In the genomic region with DNA sequence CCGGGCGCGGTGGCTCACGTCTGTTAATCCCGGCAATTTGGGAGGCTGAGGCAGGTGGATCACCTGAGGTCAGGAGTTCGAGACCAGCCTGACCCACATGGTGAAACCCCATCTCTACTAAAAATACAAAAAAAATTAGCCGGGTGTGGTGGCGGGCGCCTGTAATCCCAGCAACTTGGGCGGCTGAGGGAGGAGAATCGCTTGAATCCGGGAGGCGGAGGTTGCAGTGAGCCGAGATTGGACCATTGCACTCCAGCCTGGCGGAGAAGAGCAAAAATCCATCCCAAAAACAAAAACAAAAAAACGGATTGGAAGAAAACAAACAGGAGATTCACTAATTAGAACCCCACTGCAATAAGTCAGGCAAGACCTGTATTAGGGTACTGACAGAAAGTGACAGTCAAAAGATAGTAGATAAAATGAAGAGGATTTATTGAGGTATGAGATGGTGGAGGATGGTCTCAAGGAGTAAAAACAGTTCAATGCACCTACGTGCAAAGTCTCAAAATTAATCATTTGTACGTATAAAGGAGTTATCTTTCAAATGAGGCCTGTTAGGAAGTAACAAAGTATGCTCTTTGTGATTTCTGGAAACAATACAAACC, we compare ENCODE assay signal across 1 cellular context.
TF ChIP-seq lines count a peak whose summit lies in the region.
"Not testable (repeated sequence)": the region's sequence is repeated elsewhere in the genome, so short reads cannot be mapped to it uniquely, and the experiment has no call there.

No MANE protein-coding gene starts in this region.

TF ChIP-seq in K562, 482 proteins besides CTCF, POLR2A, EP300 and RAD21:
- TF ChIP-seq ARID1B (IDR thresholded peaks at IDR 0.05) (0 out of 2 replicates have a peak, but pooled peaks have one; percentile 13), MEIS2 (IDR thresholded peaks at IDR 0.05; ENCODE audit: partially characterized antibody) (peak; percentile 67), HDAC1 (IDR thresholded peaks at IDR 0.05) (peak in 1 of 2 experiments; percentile 24; a peak in 1 of 4 replicates), ADNP (tag; IDR thresholded peaks at IDR 0.05) (peak; percentile 23; the same call in 1 of the 2 replicates), DPF2 (IDR thresholded peaks at IDR 0.05) (0 out of 2 replicates have a peak, but pooled peaks have one; percentile 18), KDM1A (IDR thresholded peaks at IDR 0.05) (peak; percentile 49 to 66; a peak in 2 of 4 replicates), ZNF3 (CRISPR knock-in tag; IDR thresholded peaks at IDR 0.05) (peak; percentile 5; the same call in 1 of the 2 replicates)
- TF ChIP-seq, protein P1, sequence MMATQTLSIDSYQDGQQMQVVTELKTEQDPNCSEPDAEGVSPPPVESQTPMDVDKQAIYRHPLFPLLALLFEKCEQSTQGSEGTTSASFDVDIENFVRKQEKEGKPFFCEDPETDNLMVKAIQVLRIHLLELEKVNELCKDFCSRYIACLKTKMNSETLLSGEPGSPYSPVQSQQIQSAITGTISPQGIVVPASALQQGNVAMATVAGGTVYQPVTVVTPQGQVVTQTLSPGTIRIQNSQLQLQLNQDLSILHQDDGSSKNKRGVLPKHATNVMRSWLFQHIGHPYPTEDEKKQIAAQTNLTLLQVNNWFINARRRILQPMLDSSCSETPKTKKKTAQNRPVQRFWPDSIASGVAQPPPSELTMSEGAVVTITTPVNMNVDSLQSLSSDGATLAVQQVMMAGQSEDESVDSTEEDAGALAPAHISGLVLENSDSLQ (IDR thresholded peaks at IDR 0.05): peak; percentile 50
- TF ChIP-seq, protein P2, sequence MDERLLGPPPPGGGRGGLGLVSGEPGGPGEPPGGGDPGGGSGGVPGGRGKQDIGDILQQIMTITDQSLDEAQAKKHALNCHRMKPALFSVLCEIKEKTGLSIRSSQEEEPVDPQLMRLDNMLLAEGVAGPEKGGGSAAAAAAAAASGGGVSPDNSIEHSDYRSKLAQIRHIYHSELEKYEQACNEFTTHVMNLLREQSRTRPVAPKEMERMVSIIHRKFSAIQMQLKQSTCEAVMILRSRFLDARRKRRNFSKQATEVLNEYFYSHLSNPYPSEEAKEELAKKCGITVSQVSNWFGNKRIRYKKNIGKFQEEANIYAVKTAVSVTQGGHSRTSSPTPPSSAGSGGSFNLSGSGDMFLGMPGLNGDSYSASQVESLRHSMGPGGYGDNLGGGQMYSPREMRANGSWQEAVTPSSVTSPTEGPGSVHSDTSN (CRISPR knock-in tag; IDR thresholded peaks at IDR 0.05; ENCODE audit: low read depth): not testable (repeated sequence)
- TF ChIP-seq, protein P2 (tag; conservative IDR thresholded peaks at IDR 0.05; ENCODE audit: low read depth): 0 out of 2 replicates have a peak, but pooled peaks have one; percentile 33
TF ChIP-seq in K562: peak in this region for 9; not testable (repeated sequence) for 473.
